Comparison of ENCODE assay signal across 8 cellular contexts in genomic region chr7:91940572-91941341, GRCh38.
DNase-seq lines count a peak whose midpoint lies in the region; ATAC-seq lines count a peak whose summit lies in the region.

TSS of gene AKAP9 (plus strand) at chr7:91940862. CDS start at chr7:91941100, 238 bp downstream.

- peaks cover 35% of the 10 kb centered on the region for H3K4me1 Mint-ChIP-seq in central memory CD8-positive, alpha-beta T cell

- peak within 1 kb of the TSS; percentile 93 for H3K27ac Mint-ChIP-seq in central memory CD8-positive, alpha-beta T cell (ENCODE audit: low read depth)

- H3K27me3 Mint-ChIP-seq in central memory CD8-positive, alpha-beta T cell: no peaks in the 10 kb centered on the region

- peaks cover 14% of the 10 kb centered on the region for H3K36me3 Mint-ChIP-seq in central memory CD8-positive, alpha-beta T cell (ENCODE audit: insufficient read depth)

- ATAC-seq in GM18870 (IDR thresholded peaks at IDR 0.05; ENCODE audit: unreplicated experiment): peak; percentile 68
- ATAC-seq in HG03108 (IDR thresholded peaks at IDR 0.05; ENCODE audit: unreplicated experiment): peak; percentile 93
- ATAC-seq in activated CD4-positive, CD25-positive, alpha-beta regulatory T cell treated with anti-CD3 and anti-CD28 coated beads, Interleukin-2, amount 50 U/mL, for 24 hours: peak; percentile 91 to 94
- peak; percentile 90 for ATAC-seq in central memory CD8-positive, alpha-beta T cell (replicated peaks; ENCODE audit: extremely low read depth, poor library complexity, severe bottlenecking)

- peak; percentile 77 for DNase-seq in AG08395 (ENCODE audit: low spot score)
- DNase-seq in NCI-H2196 (lab: John Stamatoyannopoulos, UW; ENCODE audit: unreplicated experiment): peak; percentile 98
- DNase-seq in central memory CD8-positive, alpha-beta T cell (ENCODE audit: low spot score in 2 of 2): peak; percentile 76 to 80
- peak; percentile 74 for DNase-seq in kidney glomerular epithelial cell (lab: John Stamatoyannopoulos, UW)
- peak; percentile 56 to 75 for DNase-seq in stimulated activated CD4-positive, alpha-beta T cell treated with anti-CD3 and anti-CD28 coated beads, Interleukin-1b, Interleukin-23, amount 100 ng/mL, for 1 hour (ENCODE audit: low read depth in 2 of 2)

- H3K9me3 Mint-ChIP-seq in central memory CD8-positive, alpha-beta T cell: no peaks in the 10 kb centered on the region

- H3K4me3 Mint-ChIP-seq in central memory CD8-positive, alpha-beta T cell: peak within 1 kb of the TSS; percentile 92

Comparison
In these comparisons a context has a peak if more than half of its experiments do, and no peak if none do; other contexts are left out.
1. Peak in every context shown above with its lines: DNase-seq and ATAC-seq.